23 cellular contexts compared by ENCODE assay signal in the genomic region with DNA sequence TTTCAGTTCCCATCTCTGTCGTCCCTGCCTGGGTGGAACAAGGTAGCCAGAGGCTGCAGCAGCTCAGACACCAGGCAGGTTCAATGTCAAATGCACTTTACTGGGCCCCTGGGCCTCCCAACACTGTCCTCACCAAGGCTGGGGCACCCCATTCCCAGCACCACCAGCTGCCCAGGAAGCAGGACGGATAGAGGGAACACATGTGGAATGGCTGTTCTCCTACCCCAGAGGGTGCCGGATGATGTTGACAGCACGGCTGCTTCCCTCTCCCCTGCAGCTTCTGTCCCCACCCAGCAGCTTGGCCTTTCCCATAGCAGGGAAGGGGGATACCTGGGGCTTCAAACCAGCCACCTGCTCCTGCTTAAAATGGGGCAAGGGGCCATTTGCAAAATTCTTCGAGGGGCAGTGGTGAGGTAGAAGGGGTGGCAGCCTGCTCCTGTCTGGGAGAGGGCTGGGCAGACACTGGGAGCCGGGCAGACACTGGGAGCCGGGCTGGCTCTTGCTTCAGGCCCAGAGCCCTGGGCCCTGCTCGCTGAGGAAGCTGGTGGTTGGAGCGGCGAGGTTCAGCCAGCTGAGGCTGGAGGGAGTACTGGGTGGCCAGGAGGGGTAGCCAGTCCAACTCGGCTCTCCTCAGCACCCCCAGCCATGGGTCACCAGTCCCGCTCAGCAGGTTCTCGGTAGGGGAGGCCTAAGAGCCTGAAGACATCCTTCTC.
"Had no signal": no experiment of that assay in that cellular context is flagged by ENCODE, and none has a peak within 500 bp of the region (broad histone marks: within the 10 kb centered on the region; RNA-seq: fewer than 3 reads in every experiment).

No MANE protein-coding gene starts in this region.

- H3K4me3 Mint-ChIP-seq: activated CD4-positive, alpha-beta T cell treated with anti-CD3 and anti-CD28 coated beads for 36 hours; activated CD8-positive, alpha-beta memory T cell treated with anti-CD3 and anti-CD28 coated beads, Interleukin-2, amount 10 ng/mL, durations not matched to agents 7 days and 5 days; activated CD8-positive, alpha-beta T cell treated with anti-CD3 and anti-CD28 coated beads, Interleukin-2, amount 10 ng/mL, durations not matched to agents 7 days and 5 days; activated naive CD4-positive, alpha-beta T cell treated with anti-CD3 and anti-CD28 coated beads, Interleukin-2, amount 50 U/mL, for 24 hours; natural killer cell treated with Interleukin-12 subunit alpha and Interleukin-12 subunit beta and Interleukin-15 and Interleukin-18, amount 100 ng/mL, for 72 hours; stimulated activated naive CD8-positive, alpha-beta T cell treated with anti-CD3 and anti-CD28 coated beads, Interleukin-15, Interleukin-2, amounts not matched to agents 100 ng/mL and 50 ng/mL, for 24 hours; T-cell; type B pancreatic cell had no signal

- H3K27ac Mint-ChIP-seq: activated CD4-positive, alpha-beta T cell treated with anti-CD3 and anti-CD28 coated beads for 36 hours; activated CD8-positive, alpha-beta memory T cell treated with anti-CD3 and anti-CD28 coated beads, Interleukin-2, amount 10 ng/mL, durations not matched to agents 7 days and 5 days; activated CD8-positive, alpha-beta T cell treated with anti-CD3 and anti-CD28 coated beads, Interleukin-2, amount 10 ng/mL, durations not matched to agents 7 days and 5 days; activated naive CD4-positive, alpha-beta T cell treated with anti-CD3 and anti-CD28 coated beads, Interleukin-2, amount 50 U/mL, for 24 hours; activated T-helper 2 cell treated with anti-CD3 and anti-CD28 coated beads, Interferon-gamma antibody, Interleukin-2, Interleukin-4, amounts not matched to agents 10 μg/mL and 5 μg/mL and 100 μg/mL, durations not matched to agents 14 hours and 24 hours and 36 hours; natural killer cell treated with Interleukin-12 subunit alpha and Interleukin-12 subunit beta and Interleukin-15 and Interleukin-18, amount 100 ng/mL, for 72 hours; stimulated activated naive CD8-positive, alpha-beta T cell treated with anti-CD3 and anti-CD28 coated beads, Interleukin-15, Interleukin-2, amounts not matched to agents 100 ng/mL and 50 ng/mL, for 24 hours; T-cell; type B pancreatic cell had no signal

- H3K9me3 Mint-ChIP-seq: activated naive CD4-positive, alpha-beta T cell treated with anti-CD3 and anti-CD28 coated beads, Interleukin-2, amount 50 U/mL, for 24 hours; activated T-helper 2 cell treated with anti-CD3 and anti-CD28 coated beads, Interferon-gamma antibody, Interleukin-2, Interleukin-4, amounts not matched to agents 10 μg/mL and 5 μg/mL and 100 μg/mL, durations not matched to agents 14 hours and 24 hours and 36 hours; natural killer cell treated with Interleukin-12 subunit alpha and Interleukin-12 subunit beta and Interleukin-15 and Interleukin-18, amount 100 ng/mL, for 72 hours; stimulated activated naive CD8-positive, alpha-beta T cell treated with anti-CD3 and anti-CD28 coated beads, Interleukin-15, Interleukin-2, amounts not matched to agents 100 ng/mL and 50 ng/mL, for 24 hours; T-cell; type B pancreatic cell had no signal

- DNase-seq: activated CD4-positive, alpha-beta T cell treated with anti-CD3 and anti-CD28 coated beads for 36 hours; activated CD4-positive, CD25-positive, alpha-beta regulatory T cell; activated CD8-positive, alpha-beta memory T cell treated with anti-CD3 and anti-CD28 coated beads, Interleukin-2, amount 10 ng/mL, durations not matched to agents 7 days and 5 days; activated CD8-positive, alpha-beta T cell treated with anti-CD3 and anti-CD28 coated beads, Interleukin-2, amount 10 ng/mL, durations not matched to agents 7 days and 5 days; activated T-cell treated with anti-CD3 and anti-CD28 coated beads, Interleukin-2, amount 50 U/mL, for 48 hours; esophagus squamous epithelium; foreskin melanocyte; kidney glomerular epithelial cell; left ventricle myocardium inferior; mucosa of descending colon; stimulated activated CD4-positive, alpha-beta T cell treated with anti-CD3 and anti-CD28 coated beads, Interleukin-12 subunit alpha, Interleukin-12 subunit beta, amount 100 ng/mL, for 4 hours; stimulated activated CD4-positive, alpha-beta T cell treated with anti-CD3 and anti-CD28 coated beads, Interleukin-4, amount 100 ng/mL, for 1 hour; T-cell had no signal

- H3K4me1 ChIP-seq: body of pancreas, esophagus squamous epithelium, left ventricle myocardium inferior had no signal

- H3K27me3 ChIP-seq: body of pancreas, esophagus squamous epithelium had no signal

- H3K27me3 Mint-ChIP-seq: activated CD4-positive, alpha-beta T cell treated with anti-CD3 and anti-CD28 coated beads for 36 hours; activated CD8-positive, alpha-beta memory T cell treated with anti-CD3 and anti-CD28 coated beads, Interleukin-2, amount 10 ng/mL, durations not matched to agents 7 days and 5 days; activated naive CD4-positive, alpha-beta T cell treated with anti-CD3 and anti-CD28 coated beads, Interleukin-2, amount 50 U/mL, for 24 hours; natural killer cell treated with Interleukin-12 subunit alpha and Interleukin-12 subunit beta and Interleukin-15 and Interleukin-18, amount 100 ng/mL, for 72 hours; progenitor cell of endocrine pancreas; stimulated activated naive CD8-positive, alpha-beta T cell treated with anti-CD3 and anti-CD28 coated beads, Interleukin-15, Interleukin-2, amounts not matched to agents 100 ng/mL and 50 ng/mL, for 24 hours; T-cell; type B pancreatic cell had no signal

- H3K4me1 Mint-ChIP-seq: activated CD4-positive, alpha-beta T cell treated with anti-CD3 and anti-CD28 coated beads for 36 hours; activated naive CD4-positive, alpha-beta T cell treated with anti-CD3 and anti-CD28 coated beads, Interleukin-2, amount 50 U/mL, for 24 hours had no signal

- H3K36me3 Mint-ChIP-seq: activated CD8-positive, alpha-beta memory T cell treated with anti-CD3 and anti-CD28 coated beads, Interleukin-2, amount 10 ng/mL, durations not matched to agents 7 days and 5 days; activated naive CD4-positive, alpha-beta T cell treated with anti-CD3 and anti-CD28 coated beads, Interleukin-2, amount 50 U/mL, for 24 hours; natural killer cell treated with Interleukin-12 subunit alpha and Interleukin-12 subunit beta and Interleukin-15 and Interleukin-18, amount 100 ng/mL, for 72 hours; type B pancreatic cell had no signal

- H3K4me3 ChIP-seq: body of pancreas, esophagus squamous epithelium, left ventricle myocardium inferior, mucosa of descending colon, skin epidermis, thoracic aorta had no signal

- ATAC-seq: activated CD4-positive, alpha-beta T cell treated with anti-CD3 and anti-CD28 coated beads for 36 hours; activated CD8-positive, alpha-beta memory T cell treated with anti-CD3 and anti-CD28 coated beads, Interleukin-2, amount 10 ng/mL, durations not matched to agents 7 days and 5 days; activated CD8-positive, alpha-beta T cell treated with anti-CD3 and anti-CD28 coated beads, Interleukin-2, amount 10 ng/mL, durations not matched to agents 7 days and 5 days; body of pancreas; mucosa of descending colon; natural killer cell treated with Interleukin-12 subunit alpha and Interleukin-12 subunit beta and Interleukin-15 and Interleukin-18, amount 100 ng/mL, for 72 hours; sciatic nerve; T-cell had no signal

- H3K27ac ChIP-seq: body of pancreas, esophagus squamous epithelium, left ventricle myocardium inferior, skin epidermis, thoracic aorta had no signal

- H3K9me3 ChIP-seq: body of pancreas, esophagus squamous epithelium, left ventricle myocardium inferior, mucosa of descending colon, thoracic aorta had no signal
